ENCODE assay signal across 8 cellular contexts in genomic region chr3:141192345-141192744, GRCh38. TPM values are rescaled to one million over a fixed set of nuclear protein-coding genes. Genes with fewer than 3 reads are reported as not detected.
DNase-seq lines count a peak whose midpoint lies in the region; ATAC-seq and TF ChIP-seq lines count a peak whose summit lies in the region.

No MANE protein-coding gene starts in this region.

- WGBS in trophoblast cell (ENCODE audit: extremely low coverage, insufficient coverage, insufficient read length): no CpG with 5 or more reads among the region's 11 CpGs

- no peak overlapping the region for H3K18ac ChIP-seq in trophoblast cell (ENCODE audit: low read length)

- H3K9ac ChIP-seq in trophoblast cell (ENCODE audit: low read length): no peak overlapping the region

- H3K27me3 ChIP-seq in trophoblast cell (ENCODE audit: insufficient read depth, low read length): no peaks in the 10 kb centered on the region

- H2BK12ac ChIP-seq in trophoblast cell (ENCODE audit: low read length): no peak overlapping the region

- H4K8ac ChIP-seq in trophoblast cell (ENCODE audit: low read depth, low read length): no peak overlapping the region

- DNase-seq in NCI-H1105 (lab: John Stamatoyannopoulos, UW) (peak; percentile 95), SK-N-DZ (ENCODE audit: low spot score) (peak; percentile 93), globus pallidus (ENCODE audit: low spot score) (peak; percentile 92), trophoblast cell (peak; percentile 95 to 99), ureter (ENCODE audit: low spot score) (peak; percentile 99)
- DNase-seq in activated naive CD4-positive, alpha-beta T cell (lab: John Stamatoyannopoulos, UW): peak; percentile 96 to 100 (median 98)

- no peak overlapping the region for H3K14ac ChIP-seq in trophoblast cell (ENCODE audit: low read length)

- peaks cover 1% of the 10 kb centered on the region for H3K9me3 ChIP-seq in trophoblast cell (ENCODE audit: insufficient read depth, low read depth, low read length)

- H3K4me1 ChIP-seq in trophoblast cell (ENCODE audit: control insufficient read depth in 1 of 2, insufficient read depth in 2 of 2, low read length in 2 of 2): no peaks in the 10 kb centered on the region

- H3K27ac ChIP-seq in trophoblast cell (ENCODE audit: low read depth, low read length): no peak overlapping the region

- ATAC-seq in HG02759 (IDR thresholded peaks at IDR 0.05; ENCODE audit: unreplicated experiment): peak; percentile 100

- H3K4me3 ChIP-seq in trophoblast cell (ENCODE audit: low read depth, low read length): no peak overlapping the region

- no peak overlapping the region for H3K4me2 ChIP-seq in trophoblast cell (ENCODE audit: low read length)

- no peak overlapping the region for H3K4ac ChIP-seq in trophoblast cell (ENCODE audit: low read depth, low read length)

- no peaks in the 10 kb centered on the region for H3K79me2 ChIP-seq in trophoblast cell (ENCODE audit: control insufficient read depth, insufficient read depth, low read length, poor library complexity)

- H3K79me1 ChIP-seq in trophoblast cell (ENCODE audit: low read length): no peaks in the 10 kb centered on the region

- H2BK5ac ChIP-seq in trophoblast cell (ENCODE audit: low read depth, low read length, poor library complexity): no peak overlapping the region

- peak; percentile 90 for TF ChIP-seq CTCF in GM12874 (IDR thresholded peaks at IDR 0.05; ENCODE audit: insufficient read depth, low read depth, low read length)

- H3K23ac ChIP-seq in trophoblast cell (ENCODE audit: low read length): no peak overlapping the region

- H2AK5ac ChIP-seq in trophoblast cell (ENCODE audit: low read length): no peak overlapping the region

- H2AFZ ChIP-seq in trophoblast cell (ENCODE audit: insufficient read depth, low read length, poor library complexity): no peak overlapping the region

- no peaks in the 10 kb centered on the region for H3K36me3 ChIP-seq in trophoblast cell (ENCODE audit: control insufficient read depth in 1 of 2, insufficient read depth in 2 of 2, low read length in 2 of 2)

- no peak overlapping the region for H4K91ac ChIP-seq in trophoblast cell (ENCODE audit: low read depth, low read length)

- no peak overlapping the region for H4K12ac ChIP-seq in trophoblast cell (ENCODE audit: low read depth, low read length)

- no peak overlapping the region for H2BK120ac ChIP-seq in trophoblast cell (ENCODE audit: insufficient read depth, low read length, poor library complexity)

RNA-seq across cellular contexts. Expression of gene PXYLP1, which starts 39.3 kb away (rescaled TPM):
- 52.2 and 74.8 TPM in 2 replicates for polyA plus RNA-seq in SK-N-DZ (2014; cell fraction: cytosol; rRNA removed)
- 40.2 and 52.9 TPM in 2 replicates for polyA plus RNA-seq in SK-N-DZ (2014; cell fraction: nucleus; rRNA removed)
- 4.8 and 6.0 TPM in 2 replicates for polyA plus RNA-seq in trophoblast cell (2013)
- 26.3 TPM for total RNA-seq in ureter
